ENCODE assay signal across 1 cellular context in genomic region chr1:54980046-54980527, GRCh38.
TF ChIP-seq lines count a peak whose summit lies in the region.

No MANE protein-coding gene starts in this region.

TF ChIP-seq in HCT116, 20 proteins besides CTCF, POLR2A, EP300 and RAD21 (continued from another document):
- TF ChIP-seq REST (IDR thresholded peaks at IDR 0.05; ENCODE audit: low read depth) (no peak), EZH2 (IDR thresholded peaks at IDR 0.05) (no peak), ZBTB33 (IDR thresholded peaks at IDR 0.05; ENCODE audit: extremely low read depth, insufficient replicate concordance, low read length) (no peak), ELF1 (IDR thresholded peaks at IDR 0.05; ENCODE audit: borderline replicate concordance, low read depth) (no peak), TCF7L2 (IDR thresholded peaks at IDR 0.05; ENCODE audit: borderline replicate concordance, extremely low read depth, insufficient read depth, insufficient read length) (no peak), SIN3A (IDR thresholded peaks at IDR 0.05; ENCODE audit: low read depth) (no peak)
